ENCODE assay signal across 6 cellular contexts in genomic region chr3:68441054-68441453, GRCh38.
"Had no signal": no experiment of that assay in that cellular context is flagged by ENCODE, and none has a peak within 500 bp of the region (broad histone marks: within the 10 kb centered on the region; RNA-seq: fewer than 3 reads in every experiment).

No MANE protein-coding gene starts in this region.

- H3K27ac ChIP-seq: HL-60 had no signal

- H3K4me3 ChIP-seq: K562 had no signal

- DNase-seq: IMR-90, KBM-7, KG1 had no signal

- ATAC-seq: HepG2, K562 had no signal
